Comparison of ENCODE assay signal across 9 cellular contexts in the genomic region with DNA sequence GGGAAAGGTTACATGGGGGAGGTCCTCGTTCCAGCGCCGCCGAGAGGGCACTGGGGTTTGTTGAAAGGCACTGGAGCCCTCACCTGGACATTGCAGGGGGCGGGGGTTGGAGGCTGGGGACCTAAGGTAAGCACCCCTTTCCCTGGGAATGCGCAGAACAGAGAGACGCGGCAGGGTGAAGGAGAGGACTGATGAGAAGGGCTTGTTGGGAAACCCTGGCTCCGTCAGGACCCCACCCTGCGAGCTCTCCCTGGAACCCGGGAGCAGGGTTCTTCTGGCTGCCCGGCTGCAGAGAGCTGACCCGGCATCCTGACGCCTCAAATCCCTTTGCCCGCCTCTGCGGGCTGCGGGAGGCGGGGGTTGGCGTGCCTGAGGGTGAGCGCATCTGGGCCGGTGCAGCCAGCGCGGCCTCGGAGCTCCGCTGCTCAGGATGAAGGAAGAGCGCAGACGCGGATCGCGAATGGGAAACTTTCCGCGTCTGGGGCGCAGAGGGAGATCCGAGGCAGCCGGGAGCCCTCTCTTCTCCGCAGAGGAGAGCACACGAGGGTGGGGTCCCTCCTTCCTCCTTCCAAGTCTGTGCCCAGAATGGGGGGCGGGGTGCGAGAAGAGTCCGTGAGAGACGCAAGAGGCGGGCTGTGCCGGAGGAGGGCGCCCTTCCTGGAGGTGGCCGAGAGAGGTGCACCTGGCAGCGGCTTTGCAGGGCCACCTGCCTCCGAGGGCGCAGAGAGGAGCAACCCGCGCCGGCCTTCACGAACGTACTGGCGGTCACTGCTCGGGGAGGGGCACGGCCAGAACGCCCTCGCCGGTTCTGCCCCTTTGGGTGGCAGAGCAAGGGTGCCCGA.
DNase-seq lines count a peak whose midpoint lies in the region; ATAC-seq lines count a peak whose summit lies in the region.
"Had no signal": no experiment of that assay in that cellular context is flagged by ENCODE, and none has a peak within 500 bp of the region (broad histone marks: within the 10 kb centered on the region; RNA-seq: fewer than 3 reads in every experiment).

No MANE protein-coding gene starts in this region.

- no peak overlapping the region for H3K9ac ChIP-seq in muscle layer of colon (ENCODE audit: low read length)

- H3K27ac ChIP-seq in muscle layer of colon (ENCODE audit: low read depth, low read length) = no peak overlapping the region

- no peaks in the 10 kb centered on the region for H3K36me3 ChIP-seq in muscle layer of colon (ENCODE audit: insufficient read depth, low read length)

- H3K4me3 ChIP-seq in muscle layer of colon (ENCODE audit: low read depth in 1 of 2, low read length in 2 of 2) = peak overlapping the region; percentile 3 to 32

- H3K36me3 Mint-ChIP-seq in dendritic cell treated with granulocyte-macrophage colony-stimulating factor and Interleukin-4, amounts not matched to agents 40 ng/mL and 50 ng/mL, for 4 days (ENCODE audit: low read depth) = no peaks in the 10 kb centered on the region
- no peaks in the 10 kb centered on the region for H3K36me3 Mint-ChIP-seq in T-helper 2 cell treated with Interferon-gamma antibody and Interleukin-4, amounts not matched to agents 5 μg/mL and 100 μg/mL, for 36 hours (ENCODE audit: low read depth)

- H3K27ac Mint-ChIP-seq in dendritic cell treated with granulocyte-macrophage colony-stimulating factor and Interleukin-4, amounts not matched to agents 40 ng/mL and 50 ng/mL, for 4 days = no peak overlapping the region
- no peak overlapping the region for H3K27ac Mint-ChIP-seq in T-helper 2 cell treated with Interferon-gamma antibody and Interleukin-4, amounts not matched to agents 5 μg/mL and 100 μg/mL, for 36 hours
- H3K27ac Mint-ChIP-seq: activated naive CD4-positive, alpha-beta T cell treated with anti-CD3 and anti-CD28 coated beads, Interleukin-2, amount 50 U/mL, for 72 hours had no signal

- H3K27me3 ChIP-seq in muscle layer of colon (ENCODE audit: control insufficient read depth in 1 of 2, insufficient read depth in 2 of 2, low read length in 2 of 2) = peaks cover 38 to 67% of the 10 kb centered on the region in 2 donors

- DNase-seq in D341Med (ENCODE audit: low spot score) = peak; percentile 64
- peak; percentile 64 for DNase-seq in NCI-H128 (lab: John Stamatoyannopoulos, UW; ENCODE audit: unreplicated experiment)
- no peak for DNase-seq in NCI-H2171 (lab: John Stamatoyannopoulos, UW)
- no peak for DNase-seq in T-helper 2 cell treated with Interferon-gamma antibody and Interleukin-4, amounts not matched to agents 5 μg/mL and 100 μg/mL, for 36 hours (ENCODE audit: low spot score)

- peaks cover 83% of the 10 kb centered on the region for H3K27me3 Mint-ChIP-seq in dendritic cell treated with granulocyte-macrophage colony-stimulating factor and Interleukin-4, amounts not matched to agents 40 ng/mL and 50 ng/mL, for 4 days
- peaks cover 53% of the 10 kb centered on the region for H3K27me3 Mint-ChIP-seq in T-helper 2 cell treated with Interferon-gamma antibody and Interleukin-4, amounts not matched to agents 5 μg/mL and 100 μg/mL, for 36 hours (ENCODE audit: low read depth)

- ATAC-seq in GM21528 (IDR thresholded peaks at IDR 0.05; ENCODE audit: low FRiP score, unreplicated experiment) (no peak), GM19351 (IDR thresholded peaks at IDR 0.05; ENCODE audit: unreplicated experiment) (no peak)

- H3K4me3 Mint-ChIP-seq in dendritic cell treated with granulocyte-macrophage colony-stimulating factor and Interleukin-4, amounts not matched to agents 40 ng/mL and 50 ng/mL, for 4 days = peak overlapping the region; percentile 58
- H3K4me3 Mint-ChIP-seq in T-helper 2 cell treated with Interferon-gamma antibody and Interleukin-4, amounts not matched to agents 5 μg/mL and 100 μg/mL, for 36 hours = no peak overlapping the region

- H3K4me1 ChIP-seq in muscle layer of colon (ENCODE audit: insufficient read depth, low read length) = peaks cover 20% of the 10 kb centered on the region

- no peaks in the 10 kb centered on the region for H3K9me3 ChIP-seq in muscle layer of colon (ENCODE audit: low read length)

- peaks cover 8% of the 10 kb centered on the region for H3K4me1 Mint-ChIP-seq in dendritic cell treated with granulocyte-macrophage colony-stimulating factor and Interleukin-4, amounts not matched to agents 40 ng/mL and 50 ng/mL, for 4 days (ENCODE audit: low read depth)
- H3K4me1 Mint-ChIP-seq in T-helper 2 cell treated with Interferon-gamma antibody and Interleukin-4, amounts not matched to agents 5 μg/mL and 100 μg/mL, for 36 hours (ENCODE audit: low read depth) = no peaks in the 10 kb centered on the region

- intact Hi-C loops in dendritic cell treated with granulocyte-macrophage colony-stimulating factor and Interleukin-4, amounts not matched to agents 40 ng/mL and 50 ng/mL, for 4 days (cut with micrococcal nuclease) = loop anchor here (10.0 kb wide), 2 partner anchors 105 to 615 kb away; no protein-coding TSS in a partner anchor

- no peaks in the 10 kb centered on the region for H3K9me3 Mint-ChIP-seq in dendritic cell treated with granulocyte-macrophage colony-stimulating factor and Interleukin-4, amounts not matched to agents 40 ng/mL and 50 ng/mL, for 4 days
- no peaks in the 10 kb centered on the region for H3K9me3 Mint-ChIP-seq in T-helper 2 cell treated with Interferon-gamma antibody and Interleukin-4, amounts not matched to agents 5 μg/mL and 100 μg/mL, for 36 hours
- H3K9me3 Mint-ChIP-seq: activated naive CD4-positive, alpha-beta T cell treated with anti-CD3 and anti-CD28 coated beads, Interleukin-2, amount 50 U/mL, for 72 hours had no signal

Comparison
In these comparisons a context has a peak if more than half of its experiments do, and no peak if none do; other contexts are left out.
1. DNase-seq: peak in D341Med (single experiment) and NCI-H128 (single experiment); none in NCI-H2171 (single experiment) and T-helper 2 cell treated with Interferon-gamma antibody and Interleukin-4, amounts not matched to agents 5 μg/mL and 100 μg/mL, for 36 hours (single experiment).